In genomic region chr9:130451004-130451390, GRCh38 we compare ENCODE assay signal across 12 cellular contexts. TPM values are rescaled to one million over a fixed set of nuclear protein-coding genes. Genes with fewer than 3 reads are reported as not detected.
DNase-seq lines count a peak whose midpoint lies in the region; ATAC-seq and TF ChIP-seq lines count a peak whose summit lies in the region.
"Had no signal": no experiment of that assay in that cellular context is flagged by ENCODE, and none has a peak within 500 bp of the region (broad histone marks: within the 10 kb centered on the region; RNA-seq: fewer than 3 reads in every experiment).

No MANE protein-coding gene starts in this region.

- H3K9me3 Mint-ChIP-seq in activated T-cell treated with anti-CD3 and anti-CD28 coated beads, Interleukin-2, amount 50 U/mL, for 24 hours: no peaks in the 10 kb centered on the region
- H3K9me3 Mint-ChIP-seq: activated naive CD8-positive, alpha-beta T cell treated with anti-CD3 and anti-CD28 coated beads, Interleukin-2, amount 10 ng/mL, durations not matched to agents 7 days and 5 days; stimulated activated memory B cell treated with anti-CD40 and anti-IgM and Interleukin-4, amounts not matched to agents 10 μg/mL and 1 μg/mL and 100 μg/mL, for 72 hours had no signal

- no TSS peak for BruUV-seq in IMR-90 (replicated peaks; lab: Mats Ljungman, UMichigan)

- H3K56ac ChIP-seq in IMR-90 (ENCODE audit: extremely low read depth, insufficient read depth, low read length): no peak overlapping the region

- no peak overlapping the region for H2AK9ac ChIP-seq in IMR-90 (replicated peaks; ENCODE audit: low read depth, low read length, poor library complexity)

- H3K4ac ChIP-seq in IMR-90 (ENCODE audit: low read depth, low read length): peak overlapping the region; percentile 34; the same call in 1 of the 2 replicates

- no peak overlapping the region for H3K9ac ChIP-seq in IMR-90 (ENCODE audit: low read depth, low read length)
- H3K9ac ChIP-seq in duodenal mucosa (ENCODE audit: low read depth in 1 of 2, low read length in 2 of 2): peak overlapping the region in 1 of 2 donors; percentile 34
- H3K9ac ChIP-seq in muscle layer of colon (ENCODE audit: low read length): peak overlapping the region; percentile 25

- intact Hi-C loops in IMR-90 (cut with micrococcal nuclease) (no loop called here), testis (cut with DNase I; ENCODE audit: low total_unique reads) (no loop called here)

- H2BK120ac ChIP-seq in IMR-90 (ENCODE audit: low read depth, low read length): no peak overlapping the region

- H3K4me3 ChIP-seq in IMR-90 (ENCODE audit: insufficient read depth, low read depth, low read length) (no peak overlapping the region), duodenal mucosa (ENCODE audit: low read depth in 1 of 2, low read length in 2 of 2) (no peak overlapping the region), muscle layer of colon (ENCODE audit: low read depth in 1 of 2, low read length in 2 of 2) (no peak overlapping the region), testis (no peak overlapping the region)
- H3K4me3 ChIP-seq: lung, SJCRH30 had no signal

- H3K9me1 ChIP-seq in IMR-90 (ENCODE audit: insufficient read depth, low read length): peaks cover 15% of the 10 kb centered on the region

- H3K9me3 ChIP-seq in IMR-90 (ENCODE audit: control insufficient read depth, insufficient read depth, low read length): no peaks in the 10 kb centered on the region
- no peaks in the 10 kb centered on the region for H3K9me3 ChIP-seq in duodenal mucosa (ENCODE audit: control insufficient read depth in 1 of 2, low read length in 2 of 2)
- no peaks in the 10 kb centered on the region for H3K9me3 ChIP-seq in muscle layer of colon (ENCODE audit: low read length)
- no peaks in the 10 kb centered on the region for H3K9me3 ChIP-seq in testis
- H3K9me3 ChIP-seq: BE2C, SJCRH30 had no signal

- no peak overlapping the region for H3K14ac ChIP-seq in IMR-90 (replicated peaks; ENCODE audit: low read depth, low read length)

- H3K36me3 Mint-ChIP-seq in activated T-cell treated with anti-CD3 and anti-CD28 coated beads, Interleukin-2, amount 50 U/mL, for 24 hours (ENCODE audit: low read depth): no peaks in the 10 kb centered on the region
- H3K36me3 Mint-ChIP-seq: activated naive CD8-positive, alpha-beta T cell treated with anti-CD3 and anti-CD28 coated beads, Interleukin-2, amount 10 ng/mL, durations not matched to agents 7 days and 5 days; stimulated activated memory B cell treated with anti-CD40 and anti-IgM and Interleukin-4, amounts not matched to agents 10 μg/mL and 1 μg/mL and 100 μg/mL, for 72 hours had no signal

- H2BK5ac ChIP-seq in IMR-90 (ENCODE audit: low read depth, low read length, poor library complexity, severe bottlenecking): no peak overlapping the region

- H3K18ac ChIP-seq in IMR-90 (ENCODE audit: low read depth, low read length): no peak overlapping the region

- POLR2A ChIA-PET in IMR-90 (lab: Charles Lee; ENCODE audit: unreplicated experiment): no interaction called here

- no peak for TF ChIP-seq POLR2A in IMR-90 (IDR thresholded peaks at IDR 0.05; ENCODE audit: low read depth, low read length)
- no peak for TF ChIP-seq POLR2A in testis (IDR thresholded peaks at IDR 0.05)

- H3K27me3 Mint-ChIP-seq in activated T-cell treated with anti-CD3 and anti-CD28 coated beads, Interleukin-2, amount 50 U/mL, for 24 hours: peaks cover 56% of the 10 kb centered on the region

- no peak overlapping the region for H3K27ac Mint-ChIP-seq in activated T-cell treated with anti-CD3 and anti-CD28 coated beads, Interleukin-2, amount 50 U/mL, for 24 hours
- H3K27ac Mint-ChIP-seq: activated naive CD8-positive, alpha-beta T cell treated with anti-CD3 and anti-CD28 coated beads, Interleukin-2, amount 10 ng/mL, durations not matched to agents 7 days and 5 days; stimulated activated memory B cell treated with anti-CD40 and anti-IgM and Interleukin-4, amounts not matched to agents 10 μg/mL and 1 μg/mL and 100 μg/mL, for 72 hours had no signal

- no peak overlapping the region for H4K8ac ChIP-seq in IMR-90 (ENCODE audit: low read depth in 2 of 2, low read length in 2 of 2)

- H4K5ac ChIP-seq in IMR-90 (ENCODE audit: low read depth, low read length): no peak overlapping the region

- H3K27ac ChIP-seq in IMR-90 (ENCODE audit: insufficient read depth, low read length): no peak overlapping the region
- peak overlapping the region; percentile 54 for H3K27ac ChIP-seq in duodenal mucosa (ENCODE audit: low read depth, low read length)
- peak overlapping the region; percentile 58 for H3K27ac ChIP-seq in muscle layer of colon (ENCODE audit: low read depth, low read length)
- H3K27ac ChIP-seq in testis: peak overlapping the region; percentile 47 to 80

- DNase-seq in IMR-90 (no peak), testis (no peak), NCI-H187 (lab: John Stamatoyannopoulos, UW) (no peak)
- no peak for DNase-seq in stimulated activated CD4-positive, alpha-beta T cell treated with anti-CD3 and anti-CD28 coated beads, Interleukin-4, amount 100 ng/mL, for 24 hours
- no peak for DNase-seq in activated T-cell treated with anti-CD3 and anti-CD28 coated beads, Interleukin-2, amount 50 U/mL, for 24 hours
- DNase-seq: activated naive CD8-positive, alpha-beta T cell treated with anti-CD3 and anti-CD28 coated beads, Interleukin-2, amount 10 ng/mL, durations not matched to agents 7 days and 5 days had no signal

- H3K79me1 ChIP-seq in IMR-90 (ENCODE audit: low read depth in 1 of 2, low read length in 2 of 2): no peaks in the 10 kb centered on the region

- H3K4me1 ChIP-seq in IMR-90 (ENCODE audit: control insufficient read depth, insufficient read depth, low read length) (peaks cover 33% of the 10 kb centered on the region), duodenal mucosa (ENCODE audit: control insufficient read depth in 1 of 2, insufficient read depth in 2 of 2, low read length in 2 of 2) (peaks cover 58 to 60% of the 10 kb centered on the region in 2 donors), muscle layer of colon (ENCODE audit: insufficient read depth, low read length) (peaks cover 50% of the 10 kb centered on the region), testis (peaks cover 56% of the 10 kb centered on the region)

- no peak overlapping the region for H3K23ac ChIP-seq in IMR-90 (ENCODE audit: low read depth, low read length)

- H3K4me3 Mint-ChIP-seq in activated T-cell treated with anti-CD3 and anti-CD28 coated beads, Interleukin-2, amount 50 U/mL, for 24 hours: no peak overlapping the region
- H3K4me3 Mint-ChIP-seq: activated naive CD8-positive, alpha-beta T cell treated with anti-CD3 and anti-CD28 coated beads, Interleukin-2, amount 10 ng/mL, durations not matched to agents 7 days and 5 days; stimulated activated memory B cell treated with anti-CD40 and anti-IgM and Interleukin-4, amounts not matched to agents 10 μg/mL and 1 μg/mL and 100 μg/mL, for 72 hours had no signal

- peak overlapping the region; percentile 17; the same call in 1 of the 2 replicates for H2AK5ac ChIP-seq in IMR-90 (ENCODE audit: low read depth, low read length)

- TF ChIP-seq RAD21 in IMR-90 (IDR thresholded peaks at IDR 0.05; ENCODE audit: low read length): no peak

- H3K4me2 ChIP-seq in IMR-90 (ENCODE audit: low read depth, low read length): no peak overlapping the region

- in situ Hi-C loops in IMR-90 (cut with MboI; ENCODE audit: low sequenced_read_pairs): loop anchor here (5.0 kb wide), 1 partner anchor 236 kb away; no protein-coding TSS in a partner anchor

- H4K91ac ChIP-seq in IMR-90 (ENCODE audit: insufficient read depth, low read depth, low read length): no peak overlapping the region

- peaks cover 5% of the 10 kb centered on the region; the same call in 1 of the 2 replicates for H4K20me1 ChIP-seq in IMR-90 (ENCODE audit: insufficient read depth, low read length)

- peaks cover 7% of the 10 kb centered on the region for H3K4me1 Mint-ChIP-seq in activated T-cell treated with anti-CD3 and anti-CD28 coated beads, Interleukin-2, amount 50 U/mL, for 24 hours (ENCODE audit: low read depth)
- H3K4me1 Mint-ChIP-seq: stimulated activated memory B cell treated with anti-CD40 and anti-IgM and Interleukin-4, amounts not matched to agents 10 μg/mL and 1 μg/mL and 100 μg/mL, for 72 hours had no signal

- H3K27me3 ChIP-seq in IMR-90 (ENCODE audit: control insufficient read depth, insufficient read depth, low read length) (no peaks in the 10 kb centered on the region; the same call in 1 of the 2 replicates), duodenal mucosa (ENCODE audit: control insufficient read depth in 1 of 2, insufficient read depth in 2 of 2, low read length in 2 of 2) (no peaks in the 10 kb centered on the region), muscle layer of colon (ENCODE audit: control insufficient read depth in 1 of 2, insufficient read depth in 2 of 2, low read length in 2 of 2) (no peaks in the 10 kb centered on the region), testis (no peaks in the 10 kb centered on the region)
- H3K27me3 ChIP-seq: BE2C, SJCRH30 had no signal

- H2BK15ac ChIP-seq in IMR-90 (ENCODE audit: low read depth, low read length): no peak overlapping the region

- no peak overlapping the region for H2BK20ac ChIP-seq in IMR-90 (ENCODE audit: low read depth, low read length)

- dilution Hi-C loops in IMR-90 (cut with HindIII; ENCODE audit: low sequenced_read_pairs, unreplicated experiment): no loop called here

- ATAC-seq in IMR-90 (ENCODE audit: low read depth): no peak

- whole genome bisulfite sequencing in IMR-90 (ENCODE audit: extremely low coverage in 2 of 2, insufficient read length in 1 of 2), 2 experiments: 45% methylated on average over 6 of the region's 14 CpGs; no CpG with 5 or more reads in 1 of the 2 experiments
- 29 to 42% methylated on average over 8 to 14 of the region's 14 CpGs for WGBS in testis, 2 donors

- peak overlapping the region; percentile 60 for H2AFZ ChIP-seq in IMR-90 (replicated peaks; ENCODE audit: low read length, poor library complexity)

- H3K36me3 ChIP-seq in IMR-90 (ENCODE audit: control insufficient read depth, insufficient read depth, low read length): no peaks in the 10 kb centered on the region
- H3K36me3 ChIP-seq in duodenal mucosa (ENCODE audit: control insufficient read depth in 1 of 2, insufficient read depth in 2 of 2, low read length in 2 of 2): no peaks in the 10 kb centered on the region
- no peaks in the 10 kb centered on the region for H3K36me3 ChIP-seq in muscle layer of colon (ENCODE audit: insufficient read depth, low read length)
- no peaks in the 10 kb centered on the region for H3K36me3 ChIP-seq in testis (ENCODE audit: low read depth, missing control alignments)
- H3K36me3 ChIP-seq: SJCRH30 had no signal

- CTCF ChIA-PET in IMR-90 (lab: Yijun Ruan, JAX): no interaction called here

- TF ChIP-seq CTCF in IMR-90 (conservative IDR thresholded peaks at IDR 0.05; ENCODE audit: low read depth, low read length): no peak
- TF ChIP-seq CTCF in testis (IDR thresholded peaks at IDR 0.05): no peak

TF ChIP-seq in IMR-90, 13 proteins besides CTCF, POLR2A, EP300 and RAD21 (continues in another document):
- no peak for TF ChIP-seq SMC3 (IDR thresholded peaks at IDR 0.05; ENCODE audit: low read depth, low read length)
- TF ChIP-seq MAFK (IDR thresholded peaks at IDR 0.05; ENCODE audit: low read depth, low read length): no peak

RNA-seq across cellular contexts. Expression of gene ASS1, which starts 6.2 kb away (rescaled TPM):
- total RNA-seq in IMR-90 (2012; rRNA removed): 31.1 and 39.6 TPM in 2 replicates
- polyA plus RNA-seq in IMR-90 (2012; rRNA removed): 39.7 and 41.9 TPM in 2 replicates
- polyA plus RNA-seq in IMR-90 (2012; cell fraction: cytosol; rRNA removed): 48.3 and 61.6 TPM in 2 replicates
- polyA plus RNA-seq in IMR-90 (2012; cell fraction: nucleus; rRNA removed; ENCODE audit: low replicate concordance): 23.9 and 27.2 TPM in 2 replicates
- total RNA-seq in testis: 100 to 1,000 TPM in 1 of 2 donors, 10 to 100 TPM in 1; 68.5 to 153 TPM
- 90.2 TPM for polyA plus RNA-seq in testis (ENCODE audit: insufficient read depth, low read depth, low replicate concordance)
